1 cellular context compared by ENCODE assay signal in genomic region chr16:19008245-19008644, GRCh38.
TF ChIP-seq lines count a peak whose summit lies in the region.

No MANE protein-coding gene starts in this region.

TF ChIP-seq in IMR-90, 13 proteins besides CTCF, POLR2A, EP300 and RAD21:
- TF ChIP-seq, protein P1, sequence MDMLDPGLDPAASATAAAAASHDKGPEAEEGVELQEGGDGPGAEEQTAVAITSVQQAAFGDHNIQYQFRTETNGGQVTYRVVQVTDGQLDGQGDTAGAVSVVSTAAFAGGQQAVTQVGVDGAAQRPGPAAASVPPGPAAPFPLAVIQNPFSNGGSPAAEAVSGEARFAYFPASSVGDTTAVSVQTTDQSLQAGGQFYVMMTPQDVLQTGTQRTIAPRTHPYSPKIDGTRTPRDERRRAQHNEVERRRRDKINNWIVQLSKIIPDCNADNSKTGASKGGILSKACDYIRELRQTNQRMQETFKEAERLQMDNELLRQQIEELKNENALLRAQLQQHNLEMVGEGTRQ (IDR thresholded peaks at IDR 0.05; ENCODE audit: low read depth, low read length), result no peak
- no peak for TF ChIP-seq SMC3 (IDR thresholded peaks at IDR 0.05; ENCODE audit: low read depth, low read length)
- TF ChIP-seq MAZ (IDR thresholded peaks at IDR 0.05; ENCODE audit: borderline replicate concordance, low read depth, low read length), result no peak
- no peak for TF ChIP-seq FOS (IDR thresholded peaks at IDR 0.05; ENCODE audit: low read depth, low read length)
- TF ChIP-seq BHLHE40 (IDR thresholded peaks at IDR 0.05; ENCODE audit: low read depth, low read length), result no peak
- no peak for TF ChIP-seq ELK1 (IDR thresholded peaks at IDR 0.05; ENCODE audit: borderline replicate concordance, low read depth, low read length)
- no peak for TF ChIP-seq NFE2L2 (IDR thresholded peaks at IDR 0.05; ENCODE audit: low read depth, low read length)
- TF ChIP-seq RFX5 (IDR thresholded peaks at IDR 0.05; ENCODE audit: low read depth, low read length), result no peak
- TF ChIP-seq MAFK (IDR thresholded peaks at IDR 0.05; ENCODE audit: low read depth, low read length), result no peak
- TF ChIP-seq CHD1 (IDR thresholded peaks at IDR 0.05; ENCODE audit: low read depth, low read length), result no peak
- no peak for TF ChIP-seq RCOR1 (IDR thresholded peaks at IDR 0.05; ENCODE audit: insufficient replicate concordance, low read length)
- no peak for TF ChIP-seq MXI1 (IDR thresholded peaks at IDR 0.05; ENCODE audit: borderline replicate concordance, low read depth, low read length)
